Comparison of ENCODE assay signal across 15 cellular contexts in the genomic region with DNA sequence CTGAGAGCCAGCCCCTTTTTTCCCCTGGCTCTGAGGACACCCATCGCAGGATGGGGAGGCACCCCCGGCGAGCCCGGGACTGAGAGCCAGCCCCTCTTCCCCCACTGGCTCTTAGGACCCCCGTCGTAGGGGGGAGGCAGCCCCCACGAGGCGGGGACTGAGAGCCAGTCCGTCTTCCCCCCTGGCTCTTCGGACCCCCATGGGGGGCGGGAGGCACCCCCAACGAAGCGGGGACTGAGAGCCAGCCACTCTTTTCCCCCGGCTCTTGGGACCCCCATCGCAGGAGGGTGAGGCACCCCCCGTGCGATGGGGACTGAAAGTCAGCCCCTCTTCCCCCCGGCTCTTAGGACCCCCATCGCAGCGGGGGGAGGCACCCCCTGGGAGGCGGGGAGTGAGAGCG. TPM values are rescaled to one million over a fixed set of nuclear protein-coding genes. Genes with fewer than 3 reads are reported as not detected.
DNase-seq lines count a peak whose midpoint lies in the region; TF ChIP-seq lines count a peak whose summit lies in the region.
"Had no signal": no experiment of that assay in that cellular context is flagged by ENCODE, and none has a peak within 500 bp of the region (broad histone marks: within the 10 kb centered on the region; RNA-seq: fewer than 3 reads in every experiment).

No MANE protein-coding gene starts in this region.

- CTCF ChIA-PET in Caco-2 (lab: Charles Lee): no interaction called here

- no peak overlapping the region for H3K4me3 ChIP-seq in Caco-2 (ENCODE audit: low read depth, low read length)
- H3K4me3 ChIP-seq in H7 (ENCODE audit: insufficient read depth, low read depth, low read length): no peak overlapping the region
- no peak overlapping the region for H3K4me3 ChIP-seq in trophoblast cell (ENCODE audit: low read depth, low read length)
- H3K4me3 ChIP-seq in suprapubic skin: no peak overlapping the region
- H3K4me3 ChIP-seq in adrenal gland: no peak overlapping the region

- H3K27ac Mint-ChIP-seq in Caco-2 (ENCODE audit: unreplicated experiment): peak overlapping the region; percentile 70
- H3K27ac Mint-ChIP-seq: CD14-positive monocyte; CD8-positive, alpha-beta T cell; IgD-negative memory B cell had no signal

- H2AK5ac ChIP-seq in trophoblast cell (ENCODE audit: low read length): no peak overlapping the region

- no peak overlapping the region for H3K18ac ChIP-seq in trophoblast cell (ENCODE audit: low read length)

- no peak overlapping the region for H4K12ac ChIP-seq in trophoblast cell (ENCODE audit: low read depth, low read length)

- no peak overlapping the region for H4K8ac ChIP-seq in trophoblast cell (ENCODE audit: low read depth, low read length)

- TF ChIP-seq CTCF in Caco-2 (IDR thresholded peaks at IDR 0.05; ENCODE audit: insufficient read depth in 1 of 2, low read depth in 1 of 2, low read length in 1 of 2, severe bottlenecking in 1 of 2, unreplicated experiment in 1 of 2): no peak
- no peak for TF ChIP-seq CTCF in suprapubic skin (IDR thresholded peaks at IDR 0.05)
- no peak for TF ChIP-seq CTCF in adrenal gland (IDR thresholded peaks at IDR 0.05)

- H3K9me3 Mint-ChIP-seq in Caco-2 (ENCODE audit: unreplicated experiment): no peaks in the 10 kb centered on the region
- H3K9me3 Mint-ChIP-seq: CD8-positive, alpha-beta T cell had no signal

- BruUV-seq in Caco-2 (replicated peaks; lab: Mats Ljungman, UMichigan): no TSS peak

- H3K4me1 Mint-ChIP-seq in Caco-2 (ENCODE audit: low read depth, unreplicated experiment): peaks cover 7% of the 10 kb centered on the region
- H3K4me1 Mint-ChIP-seq: CD14-positive monocyte, IgD-negative memory B cell had no signal

- H3K27ac ChIP-seq in epithelial cell of prostate: peak overlapping the region; percentile 35
- peak overlapping the region; percentile 53 for H3K27ac ChIP-seq in trophoblast cell (ENCODE audit: low read depth, low read length)
- no peak overlapping the region for H3K27ac ChIP-seq in suprapubic skin
- H3K27ac ChIP-seq in adrenal gland: no peak overlapping the region

- no peak overlapping the region for H3K9ac ChIP-seq in trophoblast cell (ENCODE audit: low read length)

- H3K79me2 ChIP-seq in trophoblast cell (ENCODE audit: control insufficient read depth, insufficient read depth, low read length, poor library complexity): no peaks in the 10 kb centered on the region

- no peak overlapping the region for H2AFZ ChIP-seq in trophoblast cell (ENCODE audit: insufficient read depth, low read length, poor library complexity)

- no peaks in the 10 kb centered on the region for H3K27me3 Mint-ChIP-seq in Caco-2 (ENCODE audit: insufficient read depth, unreplicated experiment)

- H3K4me1 ChIP-seq in Caco-2: peaks cover 6% of the 10 kb centered on the region
- peaks cover 8 to 12% of the 10 kb centered on the region in 2 experiments for H3K4me1 ChIP-seq in trophoblast cell (ENCODE audit: control insufficient read depth in 1 of 2, insufficient read depth in 2 of 2, low read length in 2 of 2)
- H3K4me1 ChIP-seq in suprapubic skin: peaks cover 4% of the 10 kb centered on the region
- H3K4me1 ChIP-seq in adrenal gland (replicated peaks in 1 of 2): no peaks in the 10 kb centered on the region

- no peaks in the 10 kb centered on the region for H3K36me3 ChIP-seq in Caco-2 (ENCODE audit: control insufficient read depth, insufficient read depth, low read length)
- no peaks in the 10 kb centered on the region for H3K36me3 ChIP-seq in H7 (replicated peaks; ENCODE audit: control insufficient read depth, insufficient read depth, low read length)
- H3K36me3 ChIP-seq in trophoblast cell (ENCODE audit: control insufficient read depth in 1 of 2, insufficient read depth in 2 of 2, low read length in 2 of 2): no peaks in the 10 kb centered on the region
- no peaks in the 10 kb centered on the region for H3K36me3 ChIP-seq in suprapubic skin
- no peaks in the 10 kb centered on the region for H3K36me3 ChIP-seq in adrenal gland (replicated peaks in 1 of 2)

- no peak overlapping the region for H2BK12ac ChIP-seq in trophoblast cell (ENCODE audit: low read length)

- POLR2A ChIA-PET in Caco-2 (lab: Charles Lee): no interaction called here

- no peak overlapping the region for H3K14ac ChIP-seq in trophoblast cell (ENCODE audit: low read length)

- no peaks in the 10 kb centered on the region for H3K36me3 Mint-ChIP-seq in Caco-2 (ENCODE audit: insufficient read depth, unreplicated experiment)
- H3K36me3 Mint-ChIP-seq: CD14-positive monocyte; CD8-positive, alpha-beta T cell; IgD-negative memory B cell had no signal

- H4K91ac ChIP-seq in trophoblast cell (ENCODE audit: low read depth, low read length): peak overlapping the region; percentile 42

- no peak overlapping the region for H2BK5ac ChIP-seq in trophoblast cell (ENCODE audit: low read depth, low read length, poor library complexity)

- no peak for TF ChIP-seq EP300 in suprapubic skin (IDR thresholded peaks at IDR 0.05)

- no peak overlapping the region for H2BK120ac ChIP-seq in trophoblast cell (ENCODE audit: insufficient read depth, low read length, poor library complexity)

- no peak overlapping the region for H3K4me3 Mint-ChIP-seq in Caco-2 (ENCODE audit: unreplicated experiment)
- H3K4me3 Mint-ChIP-seq: CD14-positive monocyte; CD8-positive, alpha-beta T cell; IgD-negative memory B cell had no signal

- H3K4me2 ChIP-seq in trophoblast cell (ENCODE audit: low read length): no peak overlapping the region

- H3K9me3 ChIP-seq in Caco-2 (no peaks in the 10 kb centered on the region), trophoblast cell (ENCODE audit: insufficient read depth, low read depth, low read length) (peaks cover 2% of the 10 kb centered on the region), suprapubic skin (no peaks in the 10 kb centered on the region), adrenal gland (replicated peaks in 1 of 3) (no peaks in the 10 kb centered on the region)

- WGBS in trophoblast cell (ENCODE audit: extremely low coverage, insufficient coverage, insufficient read length): no CpG with 5 or more reads among the region's 22 CpGs
- no CpG with 5 or more reads among the region's 22 CpGs for WGBS in suprapubic skin
- WGBS in adrenal gland, 4 donors: 80 to 82% (median 80%) methylated on average over 12 to 22 of the region's 22 CpGs; no CpG with 5 or more reads in 1 of the 4 donors

- intact Hi-C loops in Caco-2 (cut with micrococcal nuclease; ENCODE audit: unreplicated experiment) (loop anchor here (5.0 kb wide), 1 partner anchor 86 kb away; the partner anchor contains the start of gene OXTR), adrenal gland (cut with DNase I) (no loop called here)

- no peaks in the 10 kb centered on the region for H3K27me3 ChIP-seq in Caco-2 (replicated peaks; ENCODE audit: control insufficient read depth, insufficient read depth, low read length)
- peaks cover 6% of the 10 kb centered on the region for H3K27me3 ChIP-seq in H7 (ENCODE audit: control insufficient read depth, insufficient read depth, low read length)
- H3K27me3 ChIP-seq in trophoblast cell (ENCODE audit: insufficient read depth, low read length): no peaks in the 10 kb centered on the region
- peaks cover 34% of the 10 kb centered on the region for H3K27me3 ChIP-seq in suprapubic skin
- H3K27me3 ChIP-seq in adrenal gland: no peaks in the 10 kb centered on the region

- no peak overlapping the region for H3K4ac ChIP-seq in trophoblast cell (ENCODE audit: low read depth, low read length)

- TF ChIP-seq POLR2A in suprapubic skin (IDR thresholded peaks at IDR 0.05) (no peak), adrenal gland (IDR thresholded peaks at IDR 0.05) (no peak)

- H3K79me1 ChIP-seq in trophoblast cell (ENCODE audit: low read length): peaks cover 4% of the 10 kb centered on the region

- DNase-seq in Caco-2: no peak
- DNase-seq in H7: peak; percentile 46
- DNase-seq in epithelial cell of prostate (ENCODE audit: low read depth, low spot score): no peak
- DNase-seq in trophoblast cell: no peak
- DNase-seq in suprapubic skin (ENCODE audit: low spot score in 2 of 2): no peak
- no peak for DNase-seq in adrenal gland
- no peak for DNase-seq in SIG-M5 (lab: John Stamatoyannopoulos, UW)
- DNase-seq: CD8-positive, alpha-beta T cell; COR-L47; DND-41; GF-D8 had no signal

- H3K23ac ChIP-seq in trophoblast cell (ENCODE audit: low read length): no peak overlapping the region

RNA-seq across cellular contexts. Expression of gene SSUH2, which starts 36.8 kb away (rescaled TPM):
- total RNA-seq in Caco-2 (2022) (7.6 and 9.4 TPM in 2 replicates), suprapubic skin (under 1 TPM in 1 of 4 donors, not detected in 3; 0.62 TPM), adrenal gland (under 1 TPM in 5 of 8 donors, not detected in 3; 0.12 to 0.91 (median 0.43) TPM)
- total RNA-seq in H7 (2014; rRNA removed; shearing (Covaris generic)): 0.42 TPM in 1 of 2 replicates, not detected in the other
- polyA plus RNA-seq in trophoblast cell (2013): 0.25 and 0.30 TPM in 2 replicates
- polyA plus RNA-seq in adrenal gland: under 1 TPM; 0.51 to 0.72 (median 0.64) TPM
- total RNA-seq: CD8-positive, alpha-beta T cell had no signal
- polyA plus RNA-seq: CD14-positive monocyte, IgD-negative memory B cell had no signal

RNA-seq across cellular contexts. Expression of gene CAV3, which starts 52.3 kb away (rescaled TPM):
- total RNA-seq in Caco-2 (2022): not detected in 2 replicates
- total RNA-seq in H7 (2014; rRNA removed; shearing (Covaris generic)): not detected in 2 replicates
- polyA plus RNA-seq in trophoblast cell (2013): not detected in 2 replicates
- total RNA-seq in suprapubic skin: not detected
- total RNA-seq in adrenal gland: not detected
- not detected for polyA plus RNA-seq in adrenal gland
- total RNA-seq: A673; CD8-positive, alpha-beta T cell; H4 had no signal
- polyA plus RNA-seq: CD14-positive monocyte, IgD-negative memory B cell had no signal

Comparison
In these comparisons a context has a peak if more than half of its experiments do, and no peak if none do; other contexts are left out.
1. H3K27ac ChIP-seq: peak in epithelial cell of prostate (single experiment) and trophoblast cell (single experiment); none in suprapubic skin (single experiment) and adrenal gland (0 of 5).